In genomic region chr1:54169068-54169467, GRCh38 we compare ENCODE assay signal across 35 cellular contexts. TPM values are rescaled to one million over a fixed set of nuclear protein-coding genes. Genes with fewer than 3 reads are reported as not detected.
"Had no signal": no experiment of that assay in that cellular context is flagged by ENCODE, and none has a peak within 500 bp of the region (broad histone marks: within the 10 kb centered on the region; RNA-seq: fewer than 3 reads in every experiment).

No MANE protein-coding gene starts in this region.

- H3K4me3 ChIP-seq: neural progenitor cell, ovary, psoas muscle, skin epidermis, smooth muscle cell, spleen, suprapubic skin, testis, tibial artery, transverse colon, upper lobe of right lung, uterus had no signal

- H3K27me3 ChIP-seq: neural progenitor cell, ovary, spleen, suprapubic skin, testis, tibial artery, transverse colon, upper lobe of right lung, uterus had no signal

- H3K27ac Mint-ChIP-seq: natural killer cell; nephron; neural progenitor cell; progenitor cell of endocrine pancreas; stimulated activated memory B cell treated with anti-CD40 and anti-IgM and Interleukin-4, amounts not matched to agents 10 μg/mL and 1 μg/mL and 100 μg/mL, for 72 hours; type B pancreatic cell had no signal

- H3K9me3 ChIP-seq: ovary, psoas muscle, spleen, suprapubic skin, testis, tibial artery, transverse colon, upper lobe of right lung, uterus had no signal

- DNase-seq: natural killer cell; occipital lobe; ovary; psoas muscle; right cardiac atrium; stimulated activated CD4-positive, alpha-beta T cell treated with anti-CD3 and anti-CD28 coated beads, Interleukin-12 subunit alpha, Interleukin-12 subunit beta, amount 100 ng/mL, for 4 hours; stimulated activated CD4-positive, alpha-beta T cell treated with anti-CD3 and anti-CD28 coated beads, Interleukin-1b, Interleukin-23, amount 100 ng/mL, for 48 hours; stimulated activated CD4-positive, alpha-beta T cell treated with anti-CD3 and anti-CD28 coated beads, Interleukin-4, amount 100 ng/mL, for 1 hour; stimulated activated CD4-positive, alpha-beta T cell treated with anti-CD3 and anti-CD28 coated beads, Interleukin-4, amount 100 ng/mL, for 4 hours; stimulated activated CD8-positive, alpha-beta memory T cell treated with anti-CD3 and anti-CD28 coated beads, Interleukin-4, amount 100 ng/mL, for 48 hours; stimulated activated naive CD4-positive, alpha-beta T cell; stimulated activated naive CD8-positive, alpha-beta T cell treated with anti-CD3 and anti-CD28 coated beads, Interleukin-15, amount 100 ng/mL, for 72 hours; stimulated activated naive CD8-positive, alpha-beta T cell treated with anti-CD3 and anti-CD28 coated beads, Interleukin-15, Interleukin-2, amounts not matched to agents 100 U/mL and 50 U/mL, for 24 hours; substantia nigra; testis; tibial artery; transverse colon; upper lobe of right lung; uterus had no signal

- H3K4me3 Mint-ChIP-seq: natural killer cell; nephron; neural progenitor cell; stimulated activated memory B cell treated with anti-CD40 and anti-IgM and Interleukin-4, amounts not matched to agents 10 μg/mL and 1 μg/mL and 100 μg/mL, for 72 hours; stimulated activated naive CD8-positive, alpha-beta T cell treated with anti-CD3 and anti-CD28 coated beads, Interleukin-15, amount 100 ng/mL, for 72 hours; type B pancreatic cell had no signal

- H3K79me2 ChIP-seq: parathyroid adenoma had no signal

- H3K36me3 Mint-ChIP-seq: natural killer cell, neural progenitor cell, type B pancreatic cell had no signal

- H3K4me1 ChIP-seq: parathyroid adenoma, psoas muscle, testis, tibial artery, upper lobe of right lung, uterus had no signal

- H3K9me3 Mint-ChIP-seq: natural killer cell; nephron; neural progenitor cell; stimulated activated memory B cell treated with anti-CD40 and anti-IgM and Interleukin-4, amounts not matched to agents 10 μg/mL and 1 μg/mL and 100 μg/mL, for 72 hours; stimulated activated naive CD8-positive, alpha-beta T cell treated with anti-CD3 and anti-CD28 coated beads, Interleukin-15, amount 100 ng/mL, for 72 hours; type B pancreatic cell had no signal

- H3K4me1 Mint-ChIP-seq: natural killer cell; stimulated activated memory B cell treated with anti-CD40 and anti-IgM and Interleukin-4, amounts not matched to agents 10 μg/mL and 1 μg/mL and 100 μg/mL, for 72 hours had no signal

- H3K4me2 ChIP-seq: neural progenitor cell, smooth muscle cell had no signal

- H3K36me3 ChIP-seq: neural progenitor cell, ovary, suprapubic skin, transverse colon, upper lobe of right lung, uterus had no signal

- ATAC-seq: natural killer cell; psoas muscle; right cardiac atrium; sciatic nerve; stimulated activated memory B cell treated with anti-CD40 and anti-IgM and Interleukin-4, amounts not matched to agents 10 μg/mL and 1 μg/mL and 100 μg/mL, for 72 hours; stimulated activated naive CD8-positive, alpha-beta T cell treated with anti-CD3 and anti-CD28 coated beads, Interleukin-15, amount 100 ng/mL, for 72 hours; stimulated activated naive CD8-positive, alpha-beta T cell treated with anti-CD3 and anti-CD28 coated beads, Interleukin-15, Interleukin-2, amounts not matched to agents 100 U/mL and 50 U/mL, for 24 hours; upper lobe of right lung had no signal

- H3K27me3 Mint-ChIP-seq: stimulated activated memory B cell treated with anti-CD40 and anti-IgM and Interleukin-4, amounts not matched to agents 10 μg/mL and 1 μg/mL and 100 μg/mL, for 72 hours; stimulated activated naive CD8-positive, alpha-beta T cell treated with anti-CD3 and anti-CD28 coated beads, Interleukin-15, amount 100 ng/mL, for 72 hours; type B pancreatic cell had no signal

- H3K9ac ChIP-seq: neural progenitor cell, parathyroid adenoma had no signal

- H3K27ac ChIP-seq: neural progenitor cell, ovary, parathyroid adenoma, psoas muscle, spleen, suprapubic skin, testis, tibial artery, transverse colon, upper lobe of right lung, uterus had no signal

- H2AFZ ChIP-seq: neural progenitor cell, parathyroid adenoma had no signal

RNA-seq across cellular contexts. Expression of gene CDCP2, which starts 16.3 kb away (rescaled TPM):
- total RNA-seq: occipital lobe, osteoblast, progenitor cell of endocrine pancreas, psoas muscle, renal cortical epithelial cell, right cardiac atrium, smooth muscle cell, suprapubic skin, urinary bladder had no signal
- polyA plus RNA-seq: neural cell, psoas muscle, right cardiac atrium, smooth muscle cell, spleen, thymus, urinary bladder had no signal
